11 cellular contexts compared by ENCODE assay signal in genomic region chr9:79581388-79581787, GRCh38. TPM values are rescaled to one million over a fixed set of nuclear protein-coding genes. Genes with fewer than 3 reads are reported as not detected.
DNase-seq lines count a peak whose midpoint lies in the region; ATAC-seq and TF ChIP-seq lines count a peak whose summit lies in the region.
"Had no signal": no experiment of that assay in that cellular context is flagged by ENCODE, and none has a peak within 500 bp of the region (broad histone marks: within the 10 kb centered on the region; RNA-seq: fewer than 3 reads in every experiment).

No MANE protein-coding gene starts in this region.

- H3K27me3 ChIP-seq in breast epithelium (no peaks in the 10 kb centered on the region), hepatocyte (no peaks in the 10 kb centered on the region)
- H3K27me3 ChIP-seq: right atrium auricular region had no signal

- DNase-seq in MCF 10A (ENCODE audit: unreplicated experiment) (peak; percentile 20), breast epithelium (ENCODE audit: low spot score in 2 of 2) (no peak), hepatocyte (ENCODE audit: low spot score) (no peak), type B pancreatic cell (ENCODE audit: extremely low spot score, unreplicated experiment) (no peak), A172 (ENCODE audit: low spot score) (no peak), hippocampal formation (lab: John Stamatoyannopoulos, UW) (no peak)
- DNase-seq in activated naive CD8-positive, alpha-beta T cell treated with anti-CD3 and anti-CD28 coated beads for 36 hours: no peak
- DNase-seq: NCI-H1092; stimulated activated naive B cell treated with anti-CD40 and anti-IgM and Interleukin-4, amounts not matched to agents 10 μg/mL and 1 μg/mL and 100 μg/mL, for 72 hours had no signal

- CTCF ChIA-PET in MCF 10A (lab: Yijun Ruan, JAX): no interaction called here

- peaks cover 3% of the 10 kb centered on the region for H4K20me1 ChIP-seq in hepatocyte (ENCODE audit: insufficient read depth, poor library complexity, severe bottlenecking)

- H3K4me1 ChIP-seq in breast epithelium (no peaks in the 10 kb centered on the region), hepatocyte (ENCODE audit: insufficient read depth) (peaks cover 30% of the 10 kb centered on the region)

- no peak overlapping the region for H2AFZ ChIP-seq in hepatocyte

- H3K27ac ChIP-seq in breast epithelium (peak overlapping the region in 1 of 2 donors; percentile 28), hepatocyte (peak overlapping the region; percentile 10)

- H3K36me3 Mint-ChIP-seq in MCF 10A (ENCODE audit: insufficient read depth, unreplicated experiment) (peaks cover 11% of the 10 kb centered on the region), type B pancreatic cell (peaks cover 47% of the 10 kb centered on the region)
- peaks cover 47% of the 10 kb centered on the region for H3K36me3 Mint-ChIP-seq in activated naive CD8-positive, alpha-beta T cell treated with anti-CD3 and anti-CD28 coated beads for 36 hours

- ATAC-seq in HG03378 (IDR thresholded peaks at IDR 0.05; ENCODE audit: unreplicated experiment): no peak
- ATAC-seq: stimulated activated naive B cell treated with anti-CD40 and anti-IgM and Interleukin-4, amounts not matched to agents 10 μg/mL and 1 μg/mL and 100 μg/mL, for 72 hours had no signal

- peak overlapping the region in 1 of 3 donors; percentile 27 for H3K4me3 ChIP-seq in breast epithelium
- no peak overlapping the region for H3K4me3 ChIP-seq in hepatocyte
- H3K4me3 ChIP-seq: right atrium auricular region had no signal

- intact Hi-C loops in MCF 10A (cut with micrococcal nuclease) (no loop called here), breast epithelium (cut with DNase I; ENCODE audit: low total_unique reads) (no loop called here)

- peaks cover 39% of the 10 kb centered on the region for H3K79me2 ChIP-seq in hepatocyte

- H3K27ac Mint-ChIP-seq in MCF 10A (ENCODE audit: low read depth, unreplicated experiment): no peak overlapping the region
- H3K27ac Mint-ChIP-seq in activated naive CD8-positive, alpha-beta T cell treated with anti-CD3 and anti-CD28 coated beads for 36 hours: peak overlapping the region; percentile 39
- H3K27ac Mint-ChIP-seq in type B pancreatic cell: peak overlapping the region; percentile 39
- H3K27ac Mint-ChIP-seq: stimulated activated naive B cell treated with anti-CD40 and anti-IgM and Interleukin-4, amounts not matched to agents 10 μg/mL and 1 μg/mL and 100 μg/mL, for 72 hours had no signal

- H3K4me3 Mint-ChIP-seq in MCF 10A (ENCODE audit: unreplicated experiment) (no peak overlapping the region), type B pancreatic cell (no peak overlapping the region)
- H3K4me3 Mint-ChIP-seq in activated naive CD8-positive, alpha-beta T cell treated with anti-CD3 and anti-CD28 coated beads for 36 hours: peak overlapping the region; percentile 60
- H3K4me3 Mint-ChIP-seq: stimulated activated naive B cell treated with anti-CD40 and anti-IgM and Interleukin-4, amounts not matched to agents 10 μg/mL and 1 μg/mL and 100 μg/mL, for 72 hours had no signal

- TF ChIP-seq POLR2A in breast epithelium (IDR thresholded peaks at IDR 0.05): no peak

- H3K4me1 Mint-ChIP-seq in MCF 10A (ENCODE audit: insufficient read depth, unreplicated experiment) (peaks cover 3% of the 10 kb centered on the region), type B pancreatic cell (ENCODE audit: unreplicated experiment) (peaks cover 50% of the 10 kb centered on the region)
- H3K4me1 Mint-ChIP-seq in activated naive CD8-positive, alpha-beta T cell treated with anti-CD3 and anti-CD28 coated beads for 36 hours: peaks cover 81% of the 10 kb centered on the region

- 49% methylated on average over 3 of the region's 3 CpGs for WGBS in hepatocyte (ENCODE audit: low lambda C conversion rate, missing lambda C conversion rate)

- no peaks in the 10 kb centered on the region for H3K36me3 ChIP-seq in breast epithelium
- H3K36me3 ChIP-seq in hepatocyte (replicated peaks; ENCODE audit: insufficient read depth, low read depth): no peaks in the 10 kb centered on the region
- H3K36me3 ChIP-seq: right atrium auricular region had no signal

- no peak for TF ChIP-seq CTCF in MCF 10A (IDR thresholded peaks at IDR 0.05; ENCODE audit: unreplicated experiment)
- TF ChIP-seq CTCF in breast epithelium (IDR thresholded peaks at IDR 0.05): no peak
- no peak for TF ChIP-seq CTCF in hepatocyte (IDR thresholded peaks at IDR 0.05; ENCODE audit: poor library complexity)
- no peak for TF ChIP-seq CTCF in type B pancreatic cell (conservative IDR thresholded peaks at IDR 0.05)

- H3K9me2 ChIP-seq in hepatocyte (replicated peaks; ENCODE audit: insufficient read depth): no peaks in the 10 kb centered on the region

- no peaks in the 10 kb centered on the region for H3K9me3 ChIP-seq in breast epithelium
- H3K9me3 ChIP-seq in hepatocyte (ENCODE audit: low read depth): no peaks in the 10 kb centered on the region
- H3K9me3 ChIP-seq: right atrium auricular region had no signal

- no peaks in the 10 kb centered on the region for H3K9me3 Mint-ChIP-seq in MCF 10A (ENCODE audit: unreplicated experiment)
- H3K9me3 Mint-ChIP-seq in activated naive CD8-positive, alpha-beta T cell treated with anti-CD3 and anti-CD28 coated beads for 36 hours: no peaks in the 10 kb centered on the region
- no peaks in the 10 kb centered on the region for H3K9me3 Mint-ChIP-seq in type B pancreatic cell
- H3K9me3 Mint-ChIP-seq: stimulated activated naive B cell treated with anti-CD40 and anti-IgM and Interleukin-4, amounts not matched to agents 10 μg/mL and 1 μg/mL and 100 μg/mL, for 72 hours had no signal

- POLR2A ChIA-PET in MCF 10A (lab: Yijun Ruan, JAX): interaction anchor here (0.8 kb wide), 1 partner anchor 10 kb away, joined by 3 read pairs; the partner anchor contains the start of gene TLE4

- BruUV-seq in MCF 10A (replicated peaks; lab: Mats Ljungman, UMichigan): no TSS peak

- H3K27me3 Mint-ChIP-seq in MCF 10A (ENCODE audit: insufficient read depth, unreplicated experiment) (no peaks in the 10 kb centered on the region), type B pancreatic cell (no peaks in the 10 kb centered on the region)
- no peaks in the 10 kb centered on the region for H3K27me3 Mint-ChIP-seq in activated naive CD8-positive, alpha-beta T cell treated with anti-CD3 and anti-CD28 coated beads for 36 hours
- H3K27me3 Mint-ChIP-seq: stimulated activated naive B cell treated with anti-CD40 and anti-IgM and Interleukin-4, amounts not matched to agents 10 μg/mL and 1 μg/mL and 100 μg/mL, for 72 hours had no signal

- H3K4me2 ChIP-seq in hepatocyte: peak overlapping the region; percentile 63

RNA-seq across cellular contexts. Expression of gene TLE4, which starts 9.6 kb away (rescaled TPM):
- total RNA-seq in MCF 10A (2022) (8.7 and 12.3 TPM in 2 replicates), breast epithelium (10 to 100 TPM; 25.0 to 47.0 (median 35.1) TPM), hepatocyte (35.4 and 38.4 TPM in 2 replicates), type B pancreatic cell (ENCODE audit: low replicate concordance) (77.7 and 83.5 TPM in 2 replicates)
- total RNA-seq in activated naive CD8-positive, alpha-beta T cell treated with anti-CD3 and anti-CD28 coated beads for 36 hours: 10 to 100 TPM; 30.1 to 35.3 TPM
- 29.6 and 38.3 TPM in 2 replicates for polyA plus RNA-seq in hepatocyte
- total RNA-seq in A172 (2014; rRNA removed; shearing (Covaris generic)): 337 and 363 TPM in 2 replicates
